ENCODE assay signal across 1 cellular context in the genomic region with DNA sequence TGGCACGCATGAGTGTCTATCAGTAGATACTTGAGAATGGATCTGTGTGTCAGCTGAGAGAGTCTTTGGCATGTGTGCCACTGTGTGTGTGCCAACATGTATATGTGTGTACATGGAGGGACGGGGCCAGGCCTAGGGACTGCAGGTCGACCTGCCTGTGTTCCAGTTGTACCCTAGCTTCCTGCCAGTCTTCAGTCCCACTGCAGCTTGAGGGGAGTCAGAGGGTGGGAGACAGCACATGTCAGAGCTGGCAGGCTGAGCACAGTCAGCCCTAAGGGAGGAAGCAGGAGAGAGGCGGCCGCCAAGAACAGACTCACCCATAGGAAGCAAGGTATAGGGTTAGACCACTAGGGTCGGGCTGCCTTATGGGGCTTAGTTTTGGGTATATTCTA.
TF ChIP-seq lines count a peak whose summit lies in the region.

No MANE protein-coding gene starts in this region.

TF ChIP-seq in A549, 52 proteins besides CTCF, POLR2A, EP300 and RAD21:
- TF ChIP-seq, protein P1, sequence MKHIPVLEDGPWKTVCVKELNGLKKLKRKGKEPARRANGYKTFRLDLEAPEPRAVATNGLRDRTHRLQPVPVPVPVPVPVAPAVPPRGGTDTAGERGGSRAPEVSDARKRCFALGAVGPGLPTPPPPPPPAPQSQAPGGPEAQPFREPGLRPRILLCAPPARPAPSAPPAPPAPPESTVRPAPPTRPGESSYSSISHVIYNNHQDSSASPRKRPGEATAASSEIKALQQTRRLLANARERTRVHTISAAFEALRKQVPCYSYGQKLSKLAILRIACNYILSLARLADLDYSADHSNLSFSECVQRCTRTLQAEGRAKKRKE (CRISPR knock-in tag; IDR thresholded peaks at IDR 0.05; ENCODE audit: low read depth), result no peak
- TF ChIP-seq, protein P2, sequence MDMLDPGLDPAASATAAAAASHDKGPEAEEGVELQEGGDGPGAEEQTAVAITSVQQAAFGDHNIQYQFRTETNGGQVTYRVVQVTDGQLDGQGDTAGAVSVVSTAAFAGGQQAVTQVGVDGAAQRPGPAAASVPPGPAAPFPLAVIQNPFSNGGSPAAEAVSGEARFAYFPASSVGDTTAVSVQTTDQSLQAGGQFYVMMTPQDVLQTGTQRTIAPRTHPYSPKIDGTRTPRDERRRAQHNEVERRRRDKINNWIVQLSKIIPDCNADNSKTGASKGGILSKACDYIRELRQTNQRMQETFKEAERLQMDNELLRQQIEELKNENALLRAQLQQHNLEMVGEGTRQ (IDR thresholded peaks at IDR 0.05), result no peak
- TF ChIP-seq JUN (IDR thresholded peaks at IDR 0.05), result no peak
- TF ChIP-seq TP53 (CRISPR knock-in tag; IDR thresholded peaks at IDR 0.05), result no peak
- TF ChIP-seq JUNB (IDR thresholded peaks at IDR 0.05), result no peak
- TF ChIP-seq EHF (CRISPR knock-in tag; IDR thresholded peaks at IDR 0.05), result no peak
- TF ChIP-seq HDAC2 (IDR thresholded peaks at IDR 0.05), result no peak
- TF ChIP-seq, protein P3, sequence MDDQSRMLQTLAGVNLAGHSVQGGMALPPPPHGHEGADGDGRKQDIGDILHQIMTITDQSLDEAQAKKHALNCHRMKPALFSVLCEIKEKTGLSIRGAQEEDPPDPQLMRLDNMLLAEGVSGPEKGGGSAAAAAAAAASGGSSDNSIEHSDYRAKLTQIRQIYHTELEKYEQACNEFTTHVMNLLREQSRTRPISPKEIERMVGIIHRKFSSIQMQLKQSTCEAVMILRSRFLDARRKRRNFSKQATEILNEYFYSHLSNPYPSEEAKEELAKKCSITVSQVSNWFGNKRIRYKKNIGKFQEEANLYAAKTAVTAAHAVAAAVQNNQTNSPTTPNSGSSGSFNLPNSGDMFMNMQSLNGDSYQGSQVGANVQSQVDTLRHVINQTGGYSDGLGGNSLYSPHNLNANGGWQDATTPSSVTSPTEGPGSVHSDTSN (IDR thresholded peaks at IDR 0.05), result no peak
- TF ChIP-seq NR3C1 (IDR thresholded peaks at IDR 0.05), result no peak
- no peak for TF ChIP-seq CBX8 (IDR thresholded peaks at IDR 0.05)
- TF ChIP-seq ZNF302 (CRISPR knock-in tag; IDR thresholded peaks at IDR 0.05), result no peak
- no peak for TF ChIP-seq KDM1A (IDR thresholded peaks at IDR 0.05; ENCODE audit: low read depth)
